2 cellular contexts compared by ENCODE assay signal in the genomic region with DNA sequence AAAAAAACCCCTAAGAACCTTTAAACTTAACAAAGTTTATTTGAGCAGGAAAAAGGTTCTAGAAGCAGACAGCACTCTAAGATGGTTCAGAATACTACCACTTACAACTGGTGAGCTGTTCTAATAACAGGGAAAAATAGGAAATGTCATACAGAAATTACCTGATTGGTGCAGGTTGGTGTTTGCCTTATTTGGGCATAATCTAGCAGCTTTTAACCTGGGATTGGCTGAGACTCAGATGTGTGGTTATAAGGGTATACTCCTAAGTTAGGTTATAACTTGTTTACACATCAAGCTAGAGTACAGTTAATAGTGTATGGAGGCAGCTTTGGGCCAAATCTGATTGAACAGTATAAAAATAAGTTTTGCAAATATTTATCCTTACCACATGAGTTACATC.
TF ChIP-seq lines count a peak whose summit lies in the region.

No MANE protein-coding gene starts in this region.

TF ChIP-seq in HepG2, 621 proteins besides CTCF, POLR2A, EP300 and RAD21:
- TF ChIP-seq ASH2L (IDR thresholded peaks at IDR 0.05; ENCODE audit: insufficient read length, low read depth, low read length) (no peak), SRF (IDR thresholded peaks at IDR 0.05; ENCODE audit: low read depth, low read length) (peak; percentile 91)

TF ChIP-seq in WTC11, 78 proteins besides CTCF, POLR2A, EP300 and RAD21:
- TF ChIP-seq, protein P1, sequence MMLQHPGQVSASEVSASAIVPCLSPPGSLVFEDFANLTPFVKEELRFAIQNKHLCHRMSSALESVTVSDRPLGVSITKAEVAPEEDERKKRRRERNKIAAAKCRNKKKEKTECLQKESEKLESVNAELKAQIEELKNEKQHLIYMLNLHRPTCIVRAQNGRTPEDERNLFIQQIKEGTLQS (CRISPR knock-in tag; conservative IDR thresholded peaks at IDR 0.05): no peak
- TF ChIP-seq ZNF512 (CRISPR knock-in tag; IDR thresholded peaks at IDR 0.05; ENCODE audit: borderline replicate concordance): no peak
